Comparison of ENCODE assay signal across 8 cellular contexts in genomic region chr3:149152420-149152819, GRCh38.
A peak's percentile ranks its signal among the peaks of the same experiment; 100 is the strongest.
DNase-seq lines count a peak whose midpoint lies in the region; ATAC-seq and TF ChIP-seq lines count a peak whose summit lies in the region.

No MANE protein-coding gene starts in this region.

- no peaks in the 10 kb centered on the region for H3K27me3 ChIP-seq in brain microvascular endothelial cell (replicated peaks)

- H3K4me3 ChIP-seq in brain microvascular endothelial cell (ENCODE audit: low read depth, low read length): no peak overlapping the region

- peak overlapping the region; percentile 16 for H3K27ac ChIP-seq in brain microvascular endothelial cell

- ATAC-seq in GM19463 (IDR thresholded peaks at IDR 0.05; ENCODE audit: unreplicated experiment) (peak; percentile 92), HG03432 (IDR thresholded peaks at IDR 0.05; ENCODE audit: unreplicated experiment) (peak; percentile 96)

- in situ Hi-C loops in brain microvascular endothelial cell (cut with HindIII; ENCODE audit: low pct_ligation_motif_present, low sequenced_read_pairs): no loop called here

- DNase-seq in EL (peak; percentile 21), brain microvascular endothelial cell (peak; percentile 59), NCI-H524 treated with DMSO at 0.1 percent for 48 hours (lab: John Stamatoyannopoulos, UW) (no peak), NCI-H82 treated with DMSO at 0.1 percent for 48 hours (lab: John Stamatoyannopoulos, UW; ENCODE audit: unreplicated experiment) (no peak), DMS53 treated with DMSO at 0.1 percent for 48 hours (lab: John Stamatoyannopoulos, UW; ENCODE audit: unreplicated experiment) (no peak), UCSD-AML1 (lab: John Stamatoyannopoulos, UW; ENCODE audit: unreplicated experiment) (no peak)

- TF ChIP-seq CTCF in brain microvascular endothelial cell (IDR thresholded peaks at IDR 0.05; ENCODE audit: low read depth, low read length, missing control alignments): no peak

- H3K36me3 ChIP-seq in brain microvascular endothelial cell (replicated peaks): peaks cover 1% of the 10 kb centered on the region

Comparison
In these comparisons a context has a peak if more than half of its experiments do, and no peak if none do; other contexts are left out.
1. DNase-seq: peak in EL (single experiment) and brain microvascular endothelial cell (single experiment); none in NCI-H524 treated with DMSO at 0.1 percent for 48 hours (single experiment), NCI-H82 treated with DMSO at 0.1 percent for 48 hours (single experiment), DMS53 treated with DMSO at 0.1 percent for 48 hours (single experiment) and UCSD-AML1 (single experiment).